In the genomic region with DNA sequence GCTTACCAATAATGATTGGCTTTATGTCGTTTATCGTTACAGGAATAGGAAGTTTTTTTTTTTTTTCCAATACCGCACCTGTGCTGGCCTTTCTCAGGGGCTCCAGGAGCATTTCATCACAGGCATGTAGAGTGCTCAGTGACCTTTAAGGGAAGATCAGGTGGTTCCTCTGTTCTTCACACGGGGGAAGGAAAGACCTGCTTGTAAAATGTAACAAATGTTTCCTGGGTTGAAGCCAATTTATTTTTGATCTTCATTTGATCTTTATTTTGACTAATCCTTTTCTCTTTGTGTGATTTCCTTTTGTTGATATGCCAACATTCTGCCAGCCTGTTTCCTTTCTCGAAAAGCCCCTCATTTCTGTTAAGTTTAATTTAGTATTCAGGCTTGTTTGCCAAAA, we compare ENCODE assay signal across 20 cellular contexts.
DNase-seq lines count a peak whose midpoint lies in the region; ATAC-seq, FAIRE-seq and TF ChIP-seq lines count a peak whose summit lies in the region.
"Had no signal": no experiment of that assay in that cellular context is flagged by ENCODE, and none has a peak within 500 bp of the region (broad histone marks: within the 10 kb centered on the region; RNA-seq: fewer than 3 reads in every experiment).

No MANE protein-coding gene starts in this region.

- H3K27me3 Mint-ChIP-seq in activated T-cell treated with anti-CD3 and anti-CD28 coated beads, Interleukin-2, amount 50 U/mL, for 4 hours (ENCODE audit: low read depth) = no peaks in the 10 kb centered on the region
- H3K27me3 Mint-ChIP-seq in activated CD8-positive, alpha-beta T cell treated with anti-CD3 and anti-CD28 coated beads for 36 hours = no peaks in the 10 kb centered on the region
- no peaks in the 10 kb centered on the region for H3K27me3 Mint-ChIP-seq in naive thymus-derived CD8-positive, alpha-beta T cell
- peaks cover 10% of the 10 kb centered on the region for H3K27me3 Mint-ChIP-seq in chondrocyte (ENCODE audit: low read depth)

- H3K9me3 Mint-ChIP-seq in activated T-cell treated with anti-CD3 and anti-CD28 coated beads, Interleukin-2, amount 50 U/mL, for 4 hours = peaks cover 5% of the 10 kb centered on the region
- H3K9me3 Mint-ChIP-seq in activated CD8-positive, alpha-beta T cell treated with anti-CD3 and anti-CD28 coated beads for 36 hours = peaks cover 12% of the 10 kb centered on the region
- peaks cover 0 to 6% (median 0%) of the 10 kb centered on the region in 9 donors for H3K9me3 Mint-ChIP-seq in naive thymus-derived CD8-positive, alpha-beta T cell
- H3K9me3 Mint-ChIP-seq in chondrocyte (ENCODE audit: low read depth) = peaks cover 10% of the 10 kb centered on the region
- H3K9me3 Mint-ChIP-seq: GM23338 had no signal

- TF ChIP-seq CTCF in activated CD8-positive, alpha-beta T cell treated with anti-CD3 and anti-CD28 coated beads for 36 hours (IDR thresholded peaks at IDR 0.05) = no peak
- no peak for TF ChIP-seq CTCF in chondrocyte (IDR thresholded peaks at IDR 0.05)

- H3K4me1 Mint-ChIP-seq in activated T-cell treated with anti-CD3 and anti-CD28 coated beads, Interleukin-2, amount 50 U/mL, for 4 hours (ENCODE audit: low read depth) = peaks cover 68% of the 10 kb centered on the region
- peaks cover 83% of the 10 kb centered on the region for H3K4me1 Mint-ChIP-seq in activated CD8-positive, alpha-beta T cell treated with anti-CD3 and anti-CD28 coated beads for 36 hours (ENCODE audit: low read depth)
- H3K4me1 Mint-ChIP-seq in naive thymus-derived CD8-positive, alpha-beta T cell = peaks cover 35 to 76% (median 67%) of the 10 kb centered on the region in 4 donors
- H3K4me1 Mint-ChIP-seq in chondrocyte (ENCODE audit: low read depth) = no peaks in the 10 kb centered on the region
- H3K4me1 Mint-ChIP-seq: GM23338 had no signal

- CTCF ChIA-PET in activated CD8-positive, alpha-beta T cell treated with anti-CD3 and anti-CD28 coated beads for 36 hours (lab: Charles Lee) = interaction anchor here (2.7 to 4.0 kb wide), 2 partner anchors 19 to 29 kb away, joined by 8 to 13 read pairs; no protein-coding TSS in a partner anchor

- H3K27ac Mint-ChIP-seq in activated CD8-positive, alpha-beta T cell treated with anti-CD3 and anti-CD28 coated beads for 36 hours = peak overlapping the region; percentile 91
- peak overlapping the region; percentile 32 to 93 (median 90) for H3K27ac Mint-ChIP-seq in naive thymus-derived CD8-positive, alpha-beta T cell
- no peak overlapping the region for H3K27ac Mint-ChIP-seq in chondrocyte (ENCODE audit: unreplicated experiment)
- H3K27ac Mint-ChIP-seq: GM23338 had no signal

- peak overlapping the region; percentile 31 for H3K4me3 Mint-ChIP-seq in activated T-cell treated with anti-CD3 and anti-CD28 coated beads, Interleukin-2, amount 50 U/mL, for 4 hours
- peak overlapping the region; percentile 52 for H3K4me3 Mint-ChIP-seq in activated CD8-positive, alpha-beta T cell treated with anti-CD3 and anti-CD28 coated beads for 36 hours
- peak overlapping the region; percentile 55 to 80 (median 74) for H3K4me3 Mint-ChIP-seq in naive thymus-derived CD8-positive, alpha-beta T cell
- H3K4me3 Mint-ChIP-seq in chondrocyte (ENCODE audit: unreplicated experiment) = no peak overlapping the region
- H3K4me3 Mint-ChIP-seq: GM23338 had no signal

- DNase-seq in activated T-cell treated with anti-CD3 and anti-CD28 coated beads, Interleukin-2, amount 50 U/mL, for 4 hours = no peak
- DNase-seq in activated T-cell treated with anti-CD3 and anti-CD28 coated beads for 4 hours = no peak
- no peak for DNase-seq in GM12891 (ENCODE audit: insufficient read length, low spot score)
- DNase-seq in activated CD8-positive, alpha-beta T cell treated with anti-CD3 and anti-CD28 coated beads for 36 hours = peak; percentile 41
- peak in 4 of 10 donors; percentile 12 to 74 (median 58) for DNase-seq in naive thymus-derived CD8-positive, alpha-beta T cell
- no peak for DNase-seq in chondrocyte (ENCODE audit: low spot score)
- DNase-seq: activated CD8-positive, alpha-beta memory T cell treated with anti-CD3 and anti-CD28 coated beads for 24 hours; activated gamma-delta T cell treated with Interleukin-2 at 50 U/mL for 16 hours; body of pancreas; heart left ventricle; left ventricle myocardium inferior; NCI-H1048; NCI-H2081 treated with DMSO at 0.1 percent for 48 hours; NCI-H510A treated with DMSO at 0.1 percent for 48 hours; stimulated activated CD4-positive, alpha-beta T cell treated with anti-CD3 and anti-CD28 coated beads, Interleukin-2, amount 100 ng/mL, for 48 hours; SW 1271 had no signal

- POLR2A ChIA-PET in activated CD8-positive, alpha-beta T cell treated with anti-CD3 and anti-CD28 coated beads for 36 hours (lab: Charles Lee) = interaction anchor here (2.1 to 6.3 kb wide), 3 partner anchors 10 to 66 kb away, joined by 9 to 54 read pairs (median 13); partner anchors contain the start of gene MYB
- POLR2A ChIA-PET in naive thymus-derived CD8-positive, alpha-beta T cell (lab: Charles Lee) = interaction anchor here (2.7 to 4.9 kb wide), 2 partner anchors 13 to 30 kb away, joined by 14 to 17 read pairs; no protein-coding TSS in a partner anchor

- FAIRE-seq in GM12891 (lab: Jason Lieb, UNC) = peak; percentile 28

- ATAC-seq in activated T-cell treated with anti-CD3 and anti-CD28 coated beads, Interleukin-2, amount 50 U/mL, for 4 hours = no peak
- peak; percentile 24 for ATAC-seq in activated CD8-positive, alpha-beta T cell treated with anti-CD3 and anti-CD28 coated beads for 36 hours
- peak; percentile 85 to 88 for ATAC-seq in naive thymus-derived CD8-positive, alpha-beta T cell
- ATAC-seq in HG03442 (IDR thresholded peaks at IDR 0.05; ENCODE audit: unreplicated experiment) = no peak
- no peak for ATAC-seq in GM18867 (IDR thresholded peaks at IDR 0.05; ENCODE audit: unreplicated experiment)
- ATAC-seq: body of pancreas, GM23338, heart left ventricle, Right ventricle myocardium inferior had no signal

- intact Hi-C loops in activated CD8-positive, alpha-beta T cell treated with anti-CD3 and anti-CD28 coated beads for 36 hours (cut with micrococcal nuclease) = no loop called here

- no peak for TF ChIP-seq POLR2A in GM12891 (IDR thresholded peaks at IDR 0.05; ENCODE audit: low read depth, low read length)

- peaks cover 3% of the 10 kb centered on the region for H3K36me3 Mint-ChIP-seq in activated T-cell treated with anti-CD3 and anti-CD28 coated beads, Interleukin-2, amount 50 U/mL, for 4 hours (ENCODE audit: insufficient read depth)
- peaks cover 15% of the 10 kb centered on the region for H3K36me3 Mint-ChIP-seq in activated CD8-positive, alpha-beta T cell treated with anti-CD3 and anti-CD28 coated beads for 36 hours (ENCODE audit: low read depth)
- no peaks in the 10 kb centered on the region for H3K36me3 Mint-ChIP-seq in naive thymus-derived CD8-positive, alpha-beta T cell
- peaks cover 2% of the 10 kb centered on the region for H3K36me3 Mint-ChIP-seq in chondrocyte (ENCODE audit: low read depth)

TF ChIP-seq in GM12891, 5 proteins besides CTCF, POLR2A, EP300 and RAD21:
- TF ChIP-seq POLR2AphosphoS5 (IDR thresholded peaks at IDR 0.05; ENCODE audit: low read depth, low read length) (no peak), POU2F2 (IDR thresholded peaks at IDR 0.05; ENCODE audit: low read depth, low read length) (no peak), TAF1 (IDR thresholded peaks at IDR 0.05; ENCODE audit: low read depth, low read length) (no peak), PAX5 (IDR thresholded peaks at IDR 0.05; ENCODE audit: insufficient read depth, low read length, severe bottlenecking) (no peak), SPI1 (IDR thresholded peaks at IDR 0.05; ENCODE audit: low read depth, low read length) (no peak)

Comparison
In these comparisons a context has a peak if more than half of its experiments do, and no peak if none do; other contexts are left out.
1. ATAC-seq: peak in activated CD8-positive, alpha-beta T cell treated with anti-CD3 and anti-CD28 coated beads for 36 hours (single experiment) and naive thymus-derived CD8-positive, alpha-beta T cell (2 of 2); none in activated T-cell treated with anti-CD3 and anti-CD28 coated beads, Interleukin-2, amount 50 U/mL, for 4 hours (0 of 2), HG03442 (single experiment) and GM18867 (single experiment).